ENCODE assay signal across 8 cellular contexts in the genomic region with DNA sequence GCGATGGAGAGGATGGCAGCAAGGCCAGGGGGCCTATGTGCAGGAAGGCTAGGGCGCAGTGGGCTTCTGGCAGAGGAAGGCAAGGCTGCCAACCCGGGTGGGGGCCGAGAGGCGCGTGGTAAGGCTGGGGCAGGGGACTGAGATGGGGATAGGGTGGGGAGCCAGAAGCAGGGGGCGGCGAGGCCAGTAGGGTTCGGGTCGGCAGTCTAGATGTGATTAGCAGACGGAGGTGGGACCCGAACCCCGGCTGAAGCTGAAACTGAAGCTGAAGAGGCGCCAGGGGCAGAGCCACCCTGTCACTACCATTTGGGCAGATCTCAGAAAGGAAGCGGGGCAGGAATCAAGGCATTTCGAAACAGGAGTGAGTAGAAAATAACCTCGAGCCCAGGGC. TPM values are rescaled to one million over a fixed set of nuclear protein-coding genes. Genes with fewer than 3 reads are reported as not detected.
DNase-seq lines count a peak whose midpoint lies in the region; ATAC-seq, FAIRE-seq and TF ChIP-seq lines count a peak whose summit lies in the region.

No MANE protein-coding gene starts in this region.

- in situ Hi-C loops in HepG2 (cut with HindIII; ENCODE audit: extremely low pct_ligation_motif_present, low pct_unique_long_range_greater_than_20kb): no loop called here

- H3K27me3 ChIP-seq in HepG2 (ENCODE audit: control insufficient read depth in 1 of 2, insufficient read depth in 2 of 2, low read length in 2 of 2): no peaks in the 10 kb centered on the region

- peak overlapping the region; percentile 97 to 99 (median 99) for H3K4me3 ChIP-seq in HepG2 (replicated peaks in 1 of 3; ENCODE audit: insufficient read depth in 1 of 3, low read depth in 2 of 3, low read length in 3 of 3)

- peak overlapping the region; percentile 88 for H3K9ac ChIP-seq in HepG2 (ENCODE audit: insufficient read depth, low read depth, low read length)

- peak overlapping the region in 2 of 3 donors; percentile 78 to 84 for H3K4me3 Mint-ChIP-seq in T-cell

- peak overlapping the region; percentile 94 for H3K4me2 ChIP-seq in HepG2 (ENCODE audit: low read depth, low read length)

- WGBS in HepG2 (ENCODE audit: low lambda C conversion rate): 2% methylated on average over 15 of the region's 17 CpGs

- H4K20me1 ChIP-seq in HepG2 (ENCODE audit: insufficient read depth, low read length): no peaks in the 10 kb centered on the region

- no peak for TF ChIP-seq RAD21 in HepG2 (CRISPR knock-in tag; IDR thresholded peaks at IDR 0.05)

- no peak for FAIRE-seq in HepG2 (lab: Jason Lieb, UNC)

- ATAC-seq in GM19023 (IDR thresholded peaks at IDR 0.05; ENCODE audit: unreplicated experiment): peak; percentile 26
- peak; percentile 16 for ATAC-seq in HG03159 (IDR thresholded peaks at IDR 0.05; ENCODE audit: unreplicated experiment)
- ATAC-seq in T-cell (replicated peaks in 1 of 4): peak; percentile 17 to 29 (median 23)
- ATAC-seq in HepG2: peak; percentile 18

- no peaks in the 10 kb centered on the region for H3K9me3 Mint-ChIP-seq in T-cell

- H3K4me1 Mint-ChIP-seq in T-cell: peaks cover 34 to 46% (median 40%) of the 10 kb centered on the region in 3 donors

- H3K79me2 ChIP-seq in HepG2 (ENCODE audit: insufficient read depth, low read length): peaks cover 11% of the 10 kb centered on the region

- H3K27ac Mint-ChIP-seq in T-cell: peak overlapping the region; percentile 62 to 75

- POLR2A ChIA-PET in T-cell (lab: Charles Lee) (interaction anchor here in 1 of 2 donors (0.7 to 1.3 kb wide), 2 partner anchors 14 to 83 kb away, joined by 5 to 9 read pairs; no protein-coding TSS in a partner anchor), HepG2 (lab: Yijun Ruan, JAX) (interaction anchor here (1.0 to 1.9 kb wide), 7 partner anchors 12 to 83 kb away, joined by 4 to 21 read pairs (median 5); a partner anchor contains a TSS)

- TF ChIP-seq EP300 in HepG2 (IDR thresholded peaks at IDR 0.05; ENCODE audit: low read depth in 2 of 2, low read length in 2 of 2): no peak
- TF ChIP-seq EP300 in HepG2 (CRISPR knock-in tag; IDR thresholded peaks at IDR 0.05; ENCODE audit: borderline replicate concordance): no peak

- H3K4me1 ChIP-seq in HepG2 (ENCODE audit: insufficient read depth, low read length): peaks cover 57% of the 10 kb centered on the region

- TF ChIP-seq POLR2A in HepG2 (IDR thresholded peaks at IDR 0.05; ENCODE audit: insufficient read depth in 1 of 2, low read depth in 2 of 2, low read length in 2 of 2): no peak

- no peaks in the 10 kb centered on the region for H3K9me3 ChIP-seq in HepG2 (ENCODE audit: low read length)

- BruUV-seq in HepG2 (replicated peaks; lab: Mats Ljungman, UMichigan): no TSS peak

- H3K27me3 Mint-ChIP-seq in T-cell: no peaks in the 10 kb centered on the region

- no peaks in the 10 kb centered on the region for H3K36me3 ChIP-seq in HepG2 (replicated peaks in 1 of 2; ENCODE audit: control insufficient read depth in 1 of 2, insufficient read depth in 2 of 2, low read length in 2 of 2)

- CTCF ChIA-PET in T-cell (lab: Charles Lee) (interaction anchor here (0.5 to 1.5 kb wide), 5 partner anchors 55 to 579 kb away, joined by 3 to 12 read pairs (median 3); a partner anchor contains a TSS), HepG2 (lab: Yijun Ruan, JAX; ENCODE audit: low intra/inter-chr PET ratio, low total read pairs) (no interaction called here)

- DNase-seq in AG08395 (ENCODE audit: low spot score) (peak; percentile 36), T-cell (peak in 24 of 34 experiments; percentile 1 to 35 (median 9)), HepG2 (ENCODE audit: low spot score) (no peak), SKM-1 treated with dmso at 0.1 percent for 144 hours (lab: John Stamatoyannopoulos, UW; ENCODE audit: unreplicated experiment) (no peak)
- peak; percentile 9 for DNase-seq in central memory CD4-positive, alpha-beta T cell
- peak; percentile 16 to 17 for DNase-seq in stimulated activated CD4-positive, alpha-beta T cell treated with anti-CD3 and anti-CD28 coated beads, Interleukin-4, amount 100 ng/mL, for 48 hours (ENCODE audit: low read depth in 2 of 2)

- H2AFZ ChIP-seq in HepG2 (ENCODE audit: low read length): no peak overlapping the region

- intact Hi-C loops in HepG2 (cut with micrococcal nuclease; ENCODE audit: unreplicated experiment): loop anchor here (5.0 kb wide), 2 partner anchors 39 to 54 kb away; a partner anchor contains a TSS

- peaks cover 8% of the 10 kb centered on the region for H3K36me3 Mint-ChIP-seq in T-cell

- peak overlapping the region; percentile 82 for H3K27ac ChIP-seq in HepG2 (ENCODE audit: extremely low read length, insufficient read depth, low read length)

- TF ChIP-seq CTCF in HepG2 (CRISPR knock-in tag; IDR thresholded peaks at IDR 0.05): no peak

RNA-seq across cellular contexts. Expression of a gene that starts 0.5 kb away (rescaled TPM):
- 1 to 10 TPM; 6.6 to 8.9 (median 7.5) TPM for total RNA-seq in T-cell
- 11.7 and 17.5 TPM in 2 replicates for total RNA-seq in HepG2 (2016; rRNA removed; fragmentation: Illumina TruSeq; extraction: Trizol)
- 0.71 TPM in 2 replicates for total RNA-seq in HepG2 (2016; cell fraction: cytosol; rRNA removed; fragmentation: Illumina TruSeq; extraction: Trizol; ENCODE audit: low read depth)
- total RNA-seq in HepG2 (2016; cell fraction: insoluble cytoplasmic fraction; rRNA removed; fragmentation: Illumina TruSeq; extraction: Trizol): 11.1 and 18.2 TPM in 2 replicates
- 4.1 and 4.7 TPM in 2 replicates for total RNA-seq in HepG2 (2016; cell fraction: membrane; rRNA removed; fragmentation: Illumina TruSeq; extraction: Trizol)
- total RNA-seq in HepG2 (2016; cell fraction: nucleus; rRNA removed; fragmentation: Illumina TruSeq; extraction: Trizol): 8.0 and 8.7 TPM in 2 replicates
- polyA plus RNA-seq in HepG2 (2011; rRNA removed): 4.7 and 6.0 TPM in 2 replicates
- polyA plus RNA-seq in HepG2 (2011; cell fraction: cytosol; rRNA removed): 3.0 and 4.2 TPM in 2 replicates
- 2.7 and 3.4 TPM in 2 replicates for polyA plus RNA-seq in HepG2 (2011; cell fraction: nucleus; rRNA removed)
- polyA plus RNA-seq in HepG2 (2012): 5.0 and 5.4 TPM in 2 replicates
- 0.28 and 0.33 TPM in 2 replicates for polyA plus RNA-seq in HepG2 (2016; cell fraction: cytosol; fragmentation: Illumina TruSeq; extraction: Trizol; ENCODE audit: low read depth)
- 10.5 and 10.6 TPM in 2 replicates for polyA plus RNA-seq in HepG2 (2016; cell fraction: insoluble cytoplasmic fraction; fragmentation: Illumina TruSeq; extraction: Trizol; ENCODE audit: low read depth)
- polyA plus RNA-seq in HepG2 (2016; cell fraction: membrane; fragmentation: Illumina TruSeq; extraction: Trizol; ENCODE audit: low read depth): 1.5 and 1.7 TPM in 2 replicates
- polyA plus RNA-seq in HepG2 (2016; cell fraction: nucleus; fragmentation: Illumina TruSeq; extraction: Trizol; ENCODE audit: insufficient read depth, low read depth): 8.9 and 9.4 TPM in 2 replicates
- polyA minus RNA-seq in HepG2 (2011; rRNA and poly(A)+ RNA removed; ENCODE audit: low replicate concordance): 12.8 and 15.2 TPM in 2 replicates
- 7.1 and 8.6 TPM in 2 replicates for polyA minus RNA-seq in HepG2 (2011; cell fraction: cytosol; rRNA and poly(A)+ RNA removed)
- polyA minus RNA-seq in HepG2 (2011; cell fraction: nucleus; rRNA and poly(A)+ RNA removed): 5.3 and 7.1 TPM in 2 replicates

RNA-seq across cellular contexts. Expression of a gene that starts 0.8 kb away (rescaled TPM):
- total RNA-seq in T-cell (under 1 TPM in 4 of 5 donors, not detected in 1; 0.15 to 0.75 (median 0.33) TPM), HepG2 (2016; rRNA removed; fragmentation: Illumina TruSeq; extraction: Trizol) (1.3 and 2.0 TPM in 2 replicates)
- 0.40 TPM in 1 of 2 replicates, not detected in the other for total RNA-seq in HepG2 (2016; cell fraction: cytosol; rRNA removed; fragmentation: Illumina TruSeq; extraction: Trizol; ENCODE audit: low read depth)
- 1.4 and 3.0 TPM in 2 replicates for total RNA-seq in HepG2 (2016; cell fraction: insoluble cytoplasmic fraction; rRNA removed; fragmentation: Illumina TruSeq; extraction: Trizol)
- 0.10 and 0.49 TPM in 2 replicates for total RNA-seq in HepG2 (2016; cell fraction: membrane; rRNA removed; fragmentation: Illumina TruSeq; extraction: Trizol)
- 1.1 TPM in 2 replicates for total RNA-seq in HepG2 (2016; cell fraction: nucleus; rRNA removed; fragmentation: Illumina TruSeq; extraction: Trizol)
- polyA plus RNA-seq in HepG2 (2011; rRNA removed): 0.09 TPM in 2 replicates
- 0.11 TPM in 1 of 2 replicates, not detected in the other for polyA plus RNA-seq in HepG2 (2011; cell fraction: cytosol; rRNA removed)
- 0.05 and 0.24 TPM in 2 replicates for polyA plus RNA-seq in HepG2 (2011; cell fraction: nucleus; rRNA removed)
- 0.05 TPM in 1 of 2 replicates, not detected in the other for polyA plus RNA-seq in HepG2 (2012)
- 0.11 TPM in 1 of 2 replicates, not detected in the other for polyA plus RNA-seq in HepG2 (2016; cell fraction: cytosol; fragmentation: Illumina TruSeq; extraction: Trizol; ENCODE audit: low read depth)
- 0.82 and 1.2 TPM in 2 replicates for polyA plus RNA-seq in HepG2 (2016; cell fraction: insoluble cytoplasmic fraction; fragmentation: Illumina TruSeq; extraction: Trizol; ENCODE audit: low read depth)
- polyA plus RNA-seq in HepG2 (2016; cell fraction: membrane; fragmentation: Illumina TruSeq; extraction: Trizol; ENCODE audit: low read depth): 0.07 and 0.10 TPM in 2 replicates
- 0.47 and 0.82 TPM in 2 replicates for polyA plus RNA-seq in HepG2 (2016; cell fraction: nucleus; fragmentation: Illumina TruSeq; extraction: Trizol; ENCODE audit: insufficient read depth, low read depth)
- polyA minus RNA-seq in HepG2 (2011; rRNA and poly(A)+ RNA removed; ENCODE audit: low replicate concordance): 0.51 TPM in 1 of 2 replicates, not detected in the other
- not detected in 2 replicates for polyA minus RNA-seq in HepG2 (2011; cell fraction: cytosol; rRNA and poly(A)+ RNA removed)
- polyA minus RNA-seq in HepG2 (2011; cell fraction: nucleus; rRNA and poly(A)+ RNA removed): 0.39 TPM in 1 of 2 replicates, not detected in the other

RNA-seq across cellular contexts. Expression of a gene that starts 46.9 kb away (rescaled TPM):
- total RNA-seq in T-cell (1 to 10 TPM in 3 of 5 donors, under 1 TPM in 2; 0.33 to 1.7 (median 1.2) TPM), HepG2 (2016; rRNA removed; fragmentation: Illumina TruSeq; extraction: Trizol) (0.24 TPM in 1 of 2 replicates, not detected in the other)
- 0.20 and 0.35 TPM in 2 replicates for total RNA-seq in HepG2 (2016; cell fraction: cytosol; rRNA removed; fragmentation: Illumina TruSeq; extraction: Trizol; ENCODE audit: low read depth)
- total RNA-seq in HepG2 (2016; cell fraction: insoluble cytoplasmic fraction; rRNA removed; fragmentation: Illumina TruSeq; extraction: Trizol): 0.09 and 0.17 TPM in 2 replicates
- 0.12 and 0.17 TPM in 2 replicates for total RNA-seq in HepG2 (2016; cell fraction: membrane; rRNA removed; fragmentation: Illumina TruSeq; extraction: Trizol)
- total RNA-seq in HepG2 (2016; cell fraction: nucleus; rRNA removed; fragmentation: Illumina TruSeq; extraction: Trizol): 0.38 and 0.43 TPM in 2 replicates
- 0.41 and 0.71 TPM in 2 replicates for polyA plus RNA-seq in HepG2 (2011; rRNA removed)
- polyA plus RNA-seq in HepG2 (2011; cell fraction: cytosol; rRNA removed): 0.08 and 0.10 TPM in 2 replicates
- polyA plus RNA-seq in HepG2 (2011; cell fraction: nucleus; rRNA removed): 1.8 and 2.3 TPM in 2 replicates
- polyA plus RNA-seq in HepG2 (2012): 0.65 and 0.83 TPM in 2 replicates
- not detected in 2 replicates for polyA plus RNA-seq in HepG2 (2016; cell fraction: cytosol; fragmentation: Illumina TruSeq; extraction: Trizol; ENCODE audit: low read depth)
- polyA plus RNA-seq in HepG2 (2016; cell fraction: insoluble cytoplasmic fraction; fragmentation: Illumina TruSeq; extraction: Trizol; ENCODE audit: low read depth): 0.12 TPM in 1 of 2 replicates, not detected in the other
- polyA plus RNA-seq in HepG2 (2016; cell fraction: membrane; fragmentation: Illumina TruSeq; extraction: Trizol; ENCODE audit: low read depth): 0.12 TPM in 1 of 2 replicates, not detected in the other
- polyA plus RNA-seq in HepG2 (2016; cell fraction: nucleus; fragmentation: Illumina TruSeq; extraction: Trizol; ENCODE audit: insufficient read depth, low read depth): 0.67 and 1.4 TPM in 2 replicates
- polyA minus RNA-seq in HepG2 (2011; rRNA and poly(A)+ RNA removed; ENCODE audit: low replicate concordance): 0.23 and 0.42 TPM in 2 replicates
- polyA minus RNA-seq in HepG2 (2011; cell fraction: cytosol; rRNA and poly(A)+ RNA removed): not detected in 2 replicates
- 0.62 and 1.5 TPM in 2 replicates for polyA minus RNA-seq in HepG2 (2011; cell fraction: nucleus; rRNA and poly(A)+ RNA removed)

RNA-seq across cellular contexts. Expression of a gene that starts 55.5 kb away (rescaled TPM):
- 10 to 100 TPM in 3 of 5 donors, 1 to 10 TPM in 2; 7.1 to 16.3 (median 13.6) TPM for total RNA-seq in T-cell
- total RNA-seq in HepG2 (2016; rRNA removed; fragmentation: Illumina TruSeq; extraction: Trizol): 26.9 and 27.6 TPM in 2 replicates
- 6.7 and 6.9 TPM in 2 replicates for total RNA-seq in HepG2 (2016; cell fraction: cytosol; rRNA removed; fragmentation: Illumina TruSeq; extraction: Trizol; ENCODE audit: low read depth)
- 26.1 and 26.7 TPM in 2 replicates for total RNA-seq in HepG2 (2016; cell fraction: insoluble cytoplasmic fraction; rRNA removed; fragmentation: Illumina TruSeq; extraction: Trizol)
- total RNA-seq in HepG2 (2016; cell fraction: membrane; rRNA removed; fragmentation: Illumina TruSeq; extraction: Trizol): 10.4 TPM in 2 replicates
- total RNA-seq in HepG2 (2016; cell fraction: nucleus; rRNA removed; fragmentation: Illumina TruSeq; extraction: Trizol): 19.7 and 22.0 TPM in 2 replicates
- polyA plus RNA-seq in HepG2 (2011; rRNA removed): 14.4 and 15.7 TPM in 2 replicates
- 15.4 and 20.2 TPM in 2 replicates for polyA plus RNA-seq in HepG2 (2011; cell fraction: cytosol; rRNA removed)
- 25.0 and 27.1 TPM in 2 replicates for polyA plus RNA-seq in HepG2 (2011; cell fraction: nucleus; rRNA removed)
- 18.1 and 18.4 TPM in 2 replicates for polyA plus RNA-seq in HepG2 (2012)
- 4.9 and 5.3 TPM in 2 replicates for polyA plus RNA-seq in HepG2 (2016; cell fraction: cytosol; fragmentation: Illumina TruSeq; extraction: Trizol; ENCODE audit: low read depth)
- 29.6 and 30.1 TPM in 2 replicates for polyA plus RNA-seq in HepG2 (2016; cell fraction: insoluble cytoplasmic fraction; fragmentation: Illumina TruSeq; extraction: Trizol; ENCODE audit: low read depth)
- polyA plus RNA-seq in HepG2 (2016; cell fraction: membrane; fragmentation: Illumina TruSeq; extraction: Trizol; ENCODE audit: low read depth): 7.6 and 9.5 TPM in 2 replicates
- 20.3 and 23.0 TPM in 2 replicates for polyA plus RNA-seq in HepG2 (2016; cell fraction: nucleus; fragmentation: Illumina TruSeq; extraction: Trizol; ENCODE audit: insufficient read depth, low read depth)
- 25.0 and 25.5 TPM in 2 replicates for polyA minus RNA-seq in HepG2 (2011; rRNA and poly(A)+ RNA removed; ENCODE audit: low replicate concordance)
- 3.9 and 5.6 TPM in 2 replicates for polyA minus RNA-seq in HepG2 (2011; cell fraction: cytosol; rRNA and poly(A)+ RNA removed)
- 37.7 and 42.4 TPM in 2 replicates for polyA minus RNA-seq in HepG2 (2011; cell fraction: nucleus; rRNA and poly(A)+ RNA removed)

RNA-seq across cellular contexts. Expression of a gene that starts 55.7 kb away (rescaled TPM):
- total RNA-seq in T-cell: 10 to 100 TPM; 11.4 to 14.3 (median 13.2) TPM
- 7.9 and 15.9 TPM in 2 replicates for total RNA-seq in HepG2 (2016; rRNA removed; fragmentation: Illumina TruSeq; extraction: Trizol)
- 4.5 and 5.3 TPM in 2 replicates for total RNA-seq in HepG2 (2016; cell fraction: cytosol; rRNA removed; fragmentation: Illumina TruSeq; extraction: Trizol; ENCODE audit: low read depth)
- total RNA-seq in HepG2 (2016; cell fraction: insoluble cytoplasmic fraction; rRNA removed; fragmentation: Illumina TruSeq; extraction: Trizol): 5.7 and 18.9 TPM in 2 replicates
- 5.6 and 9.7 TPM in 2 replicates for total RNA-seq in HepG2 (2016; cell fraction: membrane; rRNA removed; fragmentation: Illumina TruSeq; extraction: Trizol)
- total RNA-seq in HepG2 (2016; cell fraction: nucleus; rRNA removed; fragmentation: Illumina TruSeq; extraction: Trizol): 26.2 and 26.6 TPM in 2 replicates
- 15.3 and 17.7 TPM in 2 replicates for polyA plus RNA-seq in HepG2 (2011; rRNA removed)
- polyA plus RNA-seq in HepG2 (2011; cell fraction: cytosol; rRNA removed): 5.3 and 6.1 TPM in 2 replicates
- polyA plus RNA-seq in HepG2 (2011; cell fraction: nucleus; rRNA removed): 104 and 129 TPM in 2 replicates
- polyA plus RNA-seq in HepG2 (2012): 10.4 and 12.2 TPM in 2 replicates
- 5.4 and 5.6 TPM in 2 replicates for polyA plus RNA-seq in HepG2 (2016; cell fraction: cytosol; fragmentation: Illumina TruSeq; extraction: Trizol; ENCODE audit: low read depth)
- 10.3 and 13.4 TPM in 2 replicates for polyA plus RNA-seq in HepG2 (2016; cell fraction: insoluble cytoplasmic fraction; fragmentation: Illumina TruSeq; extraction: Trizol; ENCODE audit: low read depth)
- polyA plus RNA-seq in HepG2 (2016; cell fraction: membrane; fragmentation: Illumina TruSeq; extraction: Trizol; ENCODE audit: low read depth): 8.1 and 9.6 TPM in 2 replicates
- 96.8 and 106 TPM in 2 replicates for polyA plus RNA-seq in HepG2 (2016; cell fraction: nucleus; fragmentation: Illumina TruSeq; extraction: Trizol; ENCODE audit: insufficient read depth, low read depth)
- polyA minus RNA-seq in HepG2 (2011; rRNA and poly(A)+ RNA removed; ENCODE audit: low replicate concordance): 34.5 and 36.8 TPM in 2 replicates
- 6.0 and 8.1 TPM in 2 replicates for polyA minus RNA-seq in HepG2 (2011; cell fraction: cytosol; rRNA and poly(A)+ RNA removed)
- 38.1 and 42.3 TPM in 2 replicates for polyA minus RNA-seq in HepG2 (2011; cell fraction: nucleus; rRNA and poly(A)+ RNA removed)

Comparison
In these comparisons a context has a peak if more than half of its experiments do, and no peak if none do; other contexts are left out.
1. DNase-seq: peak in AG08395 (single experiment), T-cell (24 of 34), central memory CD4-positive, alpha-beta T cell (single experiment) and stimulated activated CD4-positive, alpha-beta T cell treated with anti-CD3 and anti-CD28 coated beads, Interleukin-4, amount 100 ng/mL, for 48 hours (2 of 2); none in HepG2 (single experiment) and SKM-1 treated with dmso at 0.1 percent for 144 hours (single experiment).
2. Peak in every context shown above with its lines, with median percentiles within 50 percentile points of each other: ATAC-seq.